Comparison of ENCODE assay signal across 1 cellular context in genomic region chr2:43228341-43228751, GRCh38.
TF ChIP-seq lines count a peak whose summit lies in the region.

No MANE protein-coding gene starts in this region.

TF ChIP-seq in liver, 16 proteins besides CTCF, POLR2A, EP300 and RAD21 (continued from another document):
- TF ChIP-seq REST (IDR thresholded peaks at IDR 0.05) = no peak
- no peak for TF ChIP-seq HNF4G (IDR thresholded peaks at IDR 0.05)
- TF ChIP-seq TAF1 (conservative IDR thresholded peaks at IDR 0.05) = no peak
- TF ChIP-seq NR2F2 (IDR thresholded peaks at IDR 0.05) = no peak
- no peak for TF ChIP-seq HNF4A (conservative IDR thresholded peaks at IDR 0.05)
